In genomic region chrY:24250218-24250860, GRCh38 we compare ENCODE assay signal across 5 cellular contexts.
A peak's percentile ranks its signal among the peaks of the same experiment; 100 is the strongest.
DNase-seq lines count a peak whose midpoint lies in the region; ATAC-seq and TF ChIP-seq lines count a peak whose summit lies in the region.
"Not testable (repeated sequence)": the region's sequence is repeated elsewhere in the genome, so short reads cannot be mapped to it uniquely, and the experiment has no call there.

No MANE protein-coding gene starts in this region.

- not testable (repeated sequence) for H3K4me1 ChIP-seq in RWPE2 (ENCODE audit: insufficient read depth, poor library complexity, severe bottlenecking); upper lobe of right lung

- H3K27me3 ChIP-seq in RWPE2 (ENCODE audit: insufficient read depth, poor library complexity, severe bottlenecking); upper lobe of right lung: not testable (repeated sequence)

- ATAC-seq in RWPE2 (ENCODE audit: low read depth) (peak; percentile 38; the same call in 2 of the 3 replicates), left colon (peak; percentile 52), upper lobe of right lung (peak; percentile 25)
- ATAC-seq in activated B cell treated with CpG ODN at 0.5 μM for 24 hours (ENCODE audit: low read depth) = not testable (repeated sequence)
- ATAC-seq in stimulated activated memory B cell treated with anti-CD40 and anti-IgM and Interleukin-4, amounts not matched to agents 10 μg/mL and 1 μg/mL and 100 μg/mL, for 72 hours = peak; percentile 69

- not testable (repeated sequence) for H3K4me1 Mint-ChIP-seq in activated B cell treated with CpG ODN at 0.5 μM for 24 hours; stimulated activated memory B cell treated with anti-CD40 and anti-IgM and Interleukin-4, amounts not matched to agents 10 μg/mL and 1 μg/mL and 100 μg/mL, for 72 hours

- POLR2A ChIA-PET in activated B cell treated with CpG ODN at 0.5 μM for 24 hours (lab: Charles Lee) = not testable (repeated sequence)

- not testable (repeated sequence) for H3K27me3 Mint-ChIP-seq in activated B cell treated with CpG ODN at 0.5 μM for 24 hours; stimulated activated memory B cell treated with anti-CD40 and anti-IgM and Interleukin-4, amounts not matched to agents 10 μg/mL and 1 μg/mL and 100 μg/mL, for 72 hours

- not testable (repeated sequence) for DNase-seq in RWPE2 (ENCODE audit: low spot score); left colon; upper lobe of right lung
- peak; percentile 0 for DNase-seq in activated B cell treated with CpG ODN at 0.5 μM for 24 hours

- H3K9me3 ChIP-seq in RWPE2 (ENCODE audit: severe bottlenecking); upper lobe of right lung: not testable (repeated sequence)

- H3K27ac ChIP-seq in RWPE2 (ENCODE audit: poor library complexity, severe bottlenecking); upper lobe of right lung: not testable (repeated sequence)

- CTCF ChIA-PET in activated B cell treated with CpG ODN at 0.5 μM for 24 hours (lab: Charles Lee) = not testable (repeated sequence)

- TF ChIP-seq CTCF in RWPE2 (IDR thresholded peaks at IDR 0.05; ENCODE audit: poor library complexity, severe bottlenecking); activated B cell treated with CpG ODN at 0.5 μM for 24 hours (IDR thresholded peaks at IDR 0.05); upper lobe of right lung (IDR thresholded peaks at IDR 0.05): not testable (repeated sequence)

- not testable (repeated sequence) for H3K36me3 ChIP-seq in RWPE2 (ENCODE audit: low read depth); upper lobe of right lung

- not testable (repeated sequence) for H3K27ac Mint-ChIP-seq in activated B cell treated with CpG ODN at 0.5 μM for 24 hours; stimulated activated memory B cell treated with anti-CD40 and anti-IgM and Interleukin-4, amounts not matched to agents 10 μg/mL and 1 μg/mL and 100 μg/mL, for 72 hours

- not testable (repeated sequence) for H3K4me3 ChIP-seq in RWPE2 (ENCODE audit: severe bottlenecking); upper lobe of right lung

- not testable (repeated sequence) for H3K9me3 Mint-ChIP-seq in activated B cell treated with CpG ODN at 0.5 μM for 24 hours; stimulated activated memory B cell treated with anti-CD40 and anti-IgM and Interleukin-4, amounts not matched to agents 10 μg/mL and 1 μg/mL and 100 μg/mL, for 72 hours

- not testable (repeated sequence) for H3K4me3 Mint-ChIP-seq in activated B cell treated with CpG ODN at 0.5 μM for 24 hours; stimulated activated memory B cell treated with anti-CD40 and anti-IgM and Interleukin-4, amounts not matched to agents 10 μg/mL and 1 μg/mL and 100 μg/mL, for 72 hours

- not testable (repeated sequence) for H3K36me3 Mint-ChIP-seq in activated B cell treated with CpG ODN at 0.5 μM for 24 hours (ENCODE audit: low read depth); stimulated activated memory B cell treated with anti-CD40 and anti-IgM and Interleukin-4, amounts not matched to agents 10 μg/mL and 1 μg/mL and 100 μg/mL, for 72 hours

- intact Hi-C loops in activated B cell treated with CpG ODN at 0.5 μM for 24 hours (cut with micrococcal nuclease); left colon (cut with DNase I, micrococcal nuclease); upper lobe of right lung (cut with DNase I): not testable (repeated sequence)
